In the genomic region with DNA sequence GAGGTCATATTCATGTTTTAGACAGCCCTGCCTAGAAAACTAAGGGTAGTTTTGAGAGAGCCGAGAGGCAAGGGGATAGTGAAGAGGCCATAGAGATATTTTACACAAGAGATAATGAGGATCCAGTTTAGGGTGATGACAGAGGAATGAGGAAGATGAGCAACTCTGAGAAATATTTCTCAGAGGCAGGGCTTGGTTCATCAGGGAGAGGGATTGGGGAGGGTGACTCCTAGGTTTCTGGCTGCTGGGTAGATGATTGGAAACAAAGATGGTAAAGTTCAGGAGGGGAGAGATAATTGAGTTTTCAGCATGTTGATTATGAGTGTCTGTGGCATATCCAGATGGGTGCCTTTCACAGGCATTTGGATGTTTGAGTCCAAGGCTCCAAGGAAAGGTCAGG, we compare ENCODE assay signal across 1 cellular context.
TF ChIP-seq lines count a peak whose summit lies in the region.

No MANE protein-coding gene starts in this region.

TF ChIP-seq in IMR-90, 13 proteins besides CTCF, POLR2A, EP300 and RAD21:
- TF ChIP-seq FOS (IDR thresholded peaks at IDR 0.05; ENCODE audit: low read depth, low read length) (no peak), BHLHE40 (IDR thresholded peaks at IDR 0.05; ENCODE audit: low read depth, low read length) (no peak), RCOR1 (IDR thresholded peaks at IDR 0.05; ENCODE audit: insufficient replicate concordance, low read length) (no peak), RFX5 (IDR thresholded peaks at IDR 0.05; ENCODE audit: low read depth, low read length) (no peak), MAZ (IDR thresholded peaks at IDR 0.05; ENCODE audit: borderline replicate concordance, low read depth, low read length) (no peak), MXI1 (IDR thresholded peaks at IDR 0.05; ENCODE audit: borderline replicate concordance, low read depth, low read length) (no peak), NFE2L2 (IDR thresholded peaks at IDR 0.05; ENCODE audit: low read depth, low read length) (no peak), MAFK (IDR thresholded peaks at IDR 0.05; ENCODE audit: low read depth, low read length) (no peak)
- TF ChIP-seq, protein P1, sequence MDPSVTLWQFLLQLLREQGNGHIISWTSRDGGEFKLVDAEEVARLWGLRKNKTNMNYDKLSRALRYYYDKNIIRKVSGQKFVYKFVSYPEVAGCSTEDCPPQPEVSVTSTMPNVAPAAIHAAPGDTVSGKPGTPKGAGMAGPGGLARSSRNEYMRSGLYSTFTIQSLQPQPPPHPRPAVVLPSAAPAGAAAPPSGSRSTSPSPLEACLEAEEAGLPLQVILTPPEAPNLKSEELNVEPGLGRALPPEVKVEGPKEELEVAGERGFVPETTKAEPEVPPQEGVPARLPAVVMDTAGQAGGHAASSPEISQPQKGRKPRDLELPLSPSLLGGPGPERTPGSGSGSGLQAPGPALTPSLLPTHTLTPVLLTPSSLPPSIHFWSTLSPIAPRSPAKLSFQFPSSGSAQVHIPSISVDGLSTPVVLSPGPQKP (IDR thresholded peaks at IDR 0.05; ENCODE audit: borderline replicate concordance, low read depth, low read length): no peak
- TF ChIP-seq, protein P2, sequence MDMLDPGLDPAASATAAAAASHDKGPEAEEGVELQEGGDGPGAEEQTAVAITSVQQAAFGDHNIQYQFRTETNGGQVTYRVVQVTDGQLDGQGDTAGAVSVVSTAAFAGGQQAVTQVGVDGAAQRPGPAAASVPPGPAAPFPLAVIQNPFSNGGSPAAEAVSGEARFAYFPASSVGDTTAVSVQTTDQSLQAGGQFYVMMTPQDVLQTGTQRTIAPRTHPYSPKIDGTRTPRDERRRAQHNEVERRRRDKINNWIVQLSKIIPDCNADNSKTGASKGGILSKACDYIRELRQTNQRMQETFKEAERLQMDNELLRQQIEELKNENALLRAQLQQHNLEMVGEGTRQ (IDR thresholded peaks at IDR 0.05; ENCODE audit: low read depth, low read length): no peak
